ENCODE assay signal across 12 cellular contexts in the genomic region with DNA sequence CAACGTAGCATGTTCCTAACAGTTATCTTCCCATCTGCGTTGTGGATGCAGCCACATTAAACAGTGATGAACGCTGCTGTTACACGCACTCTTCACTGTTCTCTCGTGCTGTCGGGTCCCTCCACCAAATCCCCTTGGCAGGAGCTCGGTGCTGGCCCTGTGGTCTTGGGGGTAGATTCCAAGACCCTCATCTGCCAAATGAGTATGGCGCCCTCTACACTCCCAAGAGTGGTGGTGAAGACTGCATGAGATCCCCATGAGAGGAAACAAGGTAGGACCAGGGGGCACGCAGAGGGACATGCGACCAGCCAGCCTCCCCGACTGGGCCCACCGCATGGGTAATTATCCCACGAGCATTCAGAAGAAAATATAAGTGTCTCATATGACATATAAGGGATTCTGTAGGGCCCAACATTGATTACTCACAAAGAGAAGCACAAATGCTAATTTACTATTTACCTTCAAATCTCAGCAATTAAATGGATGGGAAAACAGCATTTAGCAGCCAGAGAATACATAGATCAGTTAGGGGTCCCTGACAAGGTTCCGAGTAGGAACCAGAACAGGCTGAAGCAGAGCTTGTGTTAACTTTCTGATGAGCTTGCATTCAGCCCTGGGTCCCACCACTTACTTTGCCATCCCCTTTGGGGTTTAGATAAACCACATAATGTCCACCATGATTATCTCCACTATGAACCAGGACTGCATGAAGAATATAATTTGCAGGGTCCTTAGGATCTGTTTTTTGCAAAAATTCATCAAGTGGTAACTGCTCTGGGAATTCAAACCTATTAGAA. TPM values are rescaled to one million over a fixed set of nuclear protein-coding genes. Genes with fewer than 3 reads are reported as not detected.
DNase-seq lines count a peak whose midpoint lies in the region; ATAC-seq and TF ChIP-seq lines count a peak whose summit lies in the region.
"Had no signal": no experiment of that assay in that cellular context is flagged by ENCODE, and none has a peak within 500 bp of the region (broad histone marks: within the 10 kb centered on the region; RNA-seq: fewer than 3 reads in every experiment).

No MANE protein-coding gene starts in this region.

- H3K27me3 Mint-ChIP-seq in activated CD8-positive, alpha-beta memory T cell treated with anti-CD3 and anti-CD28 coated beads, Interleukin-2, amount 10 ng/mL, durations not matched to agents 7 days and 5 days: no peaks in the 10 kb centered on the region
- H3K27me3 Mint-ChIP-seq: stimulated activated naive CD8-positive, alpha-beta T cell treated with anti-CD3 and anti-CD28 coated beads, Interleukin-15, Interleukin-2, amounts not matched to agents 100 ng/mL and 50 ng/mL, for 24 hours had no signal

- H3K4me3 Mint-ChIP-seq in activated CD8-positive, alpha-beta memory T cell treated with anti-CD3 and anti-CD28 coated beads, Interleukin-2, amount 10 ng/mL, durations not matched to agents 7 days and 5 days: no peak overlapping the region
- H3K4me3 Mint-ChIP-seq: stimulated activated naive CD8-positive, alpha-beta T cell treated with anti-CD3 and anti-CD28 coated beads, Interleukin-15, Interleukin-2, amounts not matched to agents 100 ng/mL and 50 ng/mL, for 24 hours had no signal

- H3K9me3 Mint-ChIP-seq in activated CD8-positive, alpha-beta memory T cell treated with anti-CD3 and anti-CD28 coated beads, Interleukin-2, amount 10 ng/mL, durations not matched to agents 7 days and 5 days (ENCODE audit: low read depth): no peaks in the 10 kb centered on the region
- H3K9me3 Mint-ChIP-seq: stimulated activated naive CD8-positive, alpha-beta T cell treated with anti-CD3 and anti-CD28 coated beads, Interleukin-15, Interleukin-2, amounts not matched to agents 100 ng/mL and 50 ng/mL, for 24 hours had no signal

- TF ChIP-seq CTCF in epithelial cell of esophagus (IDR thresholded peaks at IDR 0.05; ENCODE audit: insufficient read depth, low read depth, low read length, missing control alignments) (peak; percentile 22), smooth muscle cell (IDR thresholded peaks at IDR 0.05; ENCODE audit: borderline replicate concordance, insufficient read depth, poor library complexity, severe bottlenecking) (peak; percentile 5)

- DNase-seq in activated CD8-positive, alpha-beta memory T cell treated with anti-CD3 and anti-CD28 coated beads, Interleukin-2, amount 10 ng/mL, durations not matched to agents 7 days and 5 days: no peak
- DNase-seq in activated CD8-positive, alpha-beta memory T cell treated with anti-CD3 and anti-CD28 coated beads for 24 hours: no peak
- peak; percentile 17 for DNase-seq in NCI-H69 (lab: John Stamatoyannopoulos, UW)
- DNase-seq in epithelial cell of esophagus (ENCODE audit: low read depth): no peak
- no peak for DNase-seq in smooth muscle cell (lab: John Stamatoyannopoulos, UW; ENCODE audit: unreplicated experiment)
- DNase-seq in KG1 (lab: John Stamatoyannopoulos, UW): no peak
- DNase-seq in activated CD8-positive, alpha-beta memory T cell treated with anti-CD3 and anti-CD28 coated beads, Interleukin-2, amount 50 U/mL, for 4 hours: no peak
- DNase-seq: activated effector memory CD4-positive, alpha-beta T cell treated with Interleukin-2 at 50 U/mL for 16 hours had no signal

- H3K9me3 ChIP-seq in smooth muscle cell (replicated peaks; ENCODE audit: low read depth): no peaks in the 10 kb centered on the region
- H3K9me3 ChIP-seq: gastroesophageal sphincter had no signal

- H3K27ac Mint-ChIP-seq in activated CD8-positive, alpha-beta memory T cell treated with anti-CD3 and anti-CD28 coated beads, Interleukin-2, amount 10 ng/mL, durations not matched to agents 7 days and 5 days: peak overlapping the region; percentile 19

- peaks cover 24% of the 10 kb centered on the region for H3K79me2 ChIP-seq in smooth muscle cell (ENCODE audit: low read depth)

- peaks cover 16% of the 10 kb centered on the region for H3K36me3 ChIP-seq in smooth muscle cell (ENCODE audit: low read depth)

- 92% methylated on average over 14 of the region's 14 CpGs for WGBS in smooth muscle cell (ENCODE audit: low lambda C conversion rate)

- no peaks in the 10 kb centered on the region for H3K4me1 ChIP-seq in smooth muscle cell (ENCODE audit: low read depth)
- H3K4me1 ChIP-seq: gastroesophageal sphincter had no signal

- no peak overlapping the region for H2AFZ ChIP-seq in smooth muscle cell (ENCODE audit: low read depth)

- no peak overlapping the region for H3K27ac ChIP-seq in smooth muscle cell (ENCODE audit: low read depth)
- H3K27ac ChIP-seq: gastroesophageal sphincter had no signal

- CTCF ChIA-PET in activated CD8-positive, alpha-beta memory T cell treated with anti-CD3 and anti-CD28 coated beads, Interleukin-2, amount 10 ng/mL, durations not matched to agents 7 days and 5 days (lab: Charles Lee): interaction anchor here (1.0 to 2.5 kb wide), 4 partner anchors 9 to 144 kb away, joined by 3 to 8 read pairs (median 4); no protein-coding TSS in a partner anchor

- ATAC-seq in activated CD8-positive, alpha-beta memory T cell treated with anti-CD3 and anti-CD28 coated beads, Interleukin-2, amount 10 ng/mL, durations not matched to agents 7 days and 5 days: no peak
- no peak for ATAC-seq in HG03354 (IDR thresholded peaks at IDR 0.05; ENCODE audit: poor library complexity, severe bottlenecking, unreplicated experiment)
- ATAC-seq: gastroesophageal sphincter had no signal

- peaks cover 12% of the 10 kb centered on the region for H3F3A ChIP-seq in smooth muscle cell (ENCODE audit: low read depth)

- H4K20me1 ChIP-seq in smooth muscle cell (ENCODE audit: low read depth): peaks cover 74% of the 10 kb centered on the region

- no peaks in the 10 kb centered on the region for H3K27me3 ChIP-seq in smooth muscle cell (ENCODE audit: low read depth)
- H3K27me3 ChIP-seq: gastroesophageal sphincter had no signal

- H3K4me3 ChIP-seq in epithelial cell of esophagus (ENCODE audit: low read length) (no peak overlapping the region), smooth muscle cell (no peak overlapping the region)
- H3K4me3 ChIP-seq: gastroesophageal sphincter had no signal

- no peak overlapping the region for H3K4me2 ChIP-seq in smooth muscle cell

- no peak overlapping the region for H3K9ac ChIP-seq in smooth muscle cell (ENCODE audit: low read depth)

- H3K4me1 Mint-ChIP-seq in activated CD8-positive, alpha-beta memory T cell treated with anti-CD3 and anti-CD28 coated beads, Interleukin-2, amount 10 ng/mL, durations not matched to agents 7 days and 5 days: peaks cover 13% of the 10 kb centered on the region

- peaks cover 69% of the 10 kb centered on the region for H3K36me3 Mint-ChIP-seq in activated CD8-positive, alpha-beta memory T cell treated with anti-CD3 and anti-CD28 coated beads, Interleukin-2, amount 10 ng/mL, durations not matched to agents 7 days and 5 days

RNA-seq across cellular contexts. Expression of a gene that starts 23.8 kb away (rescaled TPM):
- total RNA-seq in activated CD8-positive, alpha-beta memory T cell treated with anti-CD3 and anti-CD28 coated beads, Interleukin-2, amount 10 ng/mL, durations not matched to agents 7 days and 5 days: not detected
- not detected in 2 replicates for total RNA-seq in smooth muscle cell
- 0.37 TPM in 1 of 2 replicates, not detected in the other for polyA plus RNA-seq in smooth muscle cell
- total RNA-seq: gastroesophageal sphincter, left lobe of liver had no signal

RNA-seq across cellular contexts. Expression of a gene that starts 37.2 kb away (rescaled TPM):
- 100 to 1,000 TPM; 142 to 176 TPM for total RNA-seq in activated CD8-positive, alpha-beta memory T cell treated with anti-CD3 and anti-CD28 coated beads, Interleukin-2, amount 10 ng/mL, durations not matched to agents 7 days and 5 days
- 62.6 and 74.1 TPM in 2 replicates for total RNA-seq in smooth muscle cell
- 94.0 and 118 TPM in 2 replicates for polyA plus RNA-seq in smooth muscle cell

RNA-seq across cellular contexts. Expression of a gene that starts 57.7 kb away (rescaled TPM):
- total RNA-seq in activated CD8-positive, alpha-beta memory T cell treated with anti-CD3 and anti-CD28 coated beads, Interleukin-2, amount 10 ng/mL, durations not matched to agents 7 days and 5 days: 100 to 1,000 TPM; 159 to 179 TPM
- 50.7 and 60.8 TPM in 2 replicates for total RNA-seq in smooth muscle cell
- 52.1 and 55.6 TPM in 2 replicates for polyA plus RNA-seq in smooth muscle cell
